In the genomic region with DNA sequence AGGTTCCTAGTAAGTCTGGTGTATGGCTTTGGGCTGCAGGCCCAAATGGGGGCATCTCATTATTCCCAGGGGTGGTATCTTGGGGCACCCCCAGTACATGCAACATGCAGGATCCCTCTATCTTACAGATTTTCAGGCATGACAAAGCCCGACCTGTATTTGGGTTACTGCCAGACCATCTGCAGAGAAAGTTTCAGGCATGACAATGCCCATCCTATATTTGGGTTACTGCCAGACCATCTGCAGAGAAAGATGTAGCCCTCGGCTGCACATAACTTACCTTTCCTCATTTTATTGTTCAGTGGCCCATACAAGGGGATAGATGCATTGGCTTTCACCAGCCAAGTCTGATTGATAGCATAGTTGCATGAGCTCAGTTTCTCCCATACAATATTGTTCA, we compare ENCODE assay signal across 24 cellular contexts.
"Had no signal": no experiment of that assay in that cellular context is flagged by ENCODE, and none has a peak within 500 bp of the region (broad histone marks: within the 10 kb centered on the region; RNA-seq: fewer than 3 reads in every experiment).

No MANE protein-coding gene starts in this region.

- H3K36me3 ChIP-seq: cardiac muscle cell, WERI-Rb-1 had no signal

- DNase-seq: activated CD4-positive, alpha-beta memory T cell treated with anti-CD3 and anti-CD28 coated beads, Interleukin-2, amount 10 ng/mL, durations not matched to agents 7 days and 5 days; activated CD4-positive, alpha-beta T cell treated with anti-CD3 and anti-CD28 coated beads for 1 hour; activated CD4-positive, alpha-beta T cell treated with anti-CD3 and anti-CD28 coated beads for 48 hours; activated CD4-positive, CD25-positive, alpha-beta regulatory T cell; activated CD8-positive, alpha-beta memory T cell treated with anti-CD3 and anti-CD28 coated beads for 24 hours; activated CD8-positive, alpha-beta memory T cell treated with anti-CD3 and anti-CD28 coated beads, Interleukin-2, amount 10 ng/mL, durations not matched to agents 7 days and 5 days; activated CD8-positive, alpha-beta memory T cell treated with anti-CD3 and anti-CD28 coated beads, Interleukin-2, amount 50 U/mL, for 48 hours; activated effector memory CD4-positive, alpha-beta T cell treated with Interleukin-2 at 50 U/mL for 16 hours; activated naive CD4-positive, alpha-beta T cell treated with anti-CD3 and anti-CD28 coated beads, Interleukin-2, amount 10 ng/mL, durations not matched to agents 7 days and 5 days; activated naive CD8-positive, alpha-beta T cell treated with anti-CD3 and anti-CD28 coated beads, Interleukin-2, amount 50 U/mL, for 24 hours; activated T-cell treated with anti-CD3 and anti-CD28 coated beads, Interleukin-2, amount 50 U/mL, for 48 hours; anterior cingulate cortex; NCI-H1105; NCI-H1417 treated with DMSO at 0.1 percent for 48 hours; NCI-H187 treated with DMSO at 0.1 percent for 48 hours; NCI-H2081; NCI-H345; NCI-H524 treated with DMSO at 0.1 percent for 48 hours; Right ventricle myocardium superior; SW 1271; T1000; WERI-Rb-1 had no signal

- ATAC-seq: activated CD8-positive, alpha-beta memory T cell treated with anti-CD3 and anti-CD28 coated beads, Interleukin-2, amount 10 ng/mL, durations not matched to agents 7 days and 5 days; activated naive CD8-positive, alpha-beta T cell treated with anti-CD3 and anti-CD28 coated beads, Interleukin-2, amount 50 U/mL, for 24 hours; K562 had no signal

- H3K4me3 ChIP-seq: cardiac muscle cell, K562 had no signal

- H3K27me3 ChIP-seq: cardiac muscle cell had no signal

- FAIRE-seq: K562 had no signal

- H3K27ac ChIP-seq: cardiac muscle cell, WERI-Rb-1 had no signal
